In the genomic region with DNA sequence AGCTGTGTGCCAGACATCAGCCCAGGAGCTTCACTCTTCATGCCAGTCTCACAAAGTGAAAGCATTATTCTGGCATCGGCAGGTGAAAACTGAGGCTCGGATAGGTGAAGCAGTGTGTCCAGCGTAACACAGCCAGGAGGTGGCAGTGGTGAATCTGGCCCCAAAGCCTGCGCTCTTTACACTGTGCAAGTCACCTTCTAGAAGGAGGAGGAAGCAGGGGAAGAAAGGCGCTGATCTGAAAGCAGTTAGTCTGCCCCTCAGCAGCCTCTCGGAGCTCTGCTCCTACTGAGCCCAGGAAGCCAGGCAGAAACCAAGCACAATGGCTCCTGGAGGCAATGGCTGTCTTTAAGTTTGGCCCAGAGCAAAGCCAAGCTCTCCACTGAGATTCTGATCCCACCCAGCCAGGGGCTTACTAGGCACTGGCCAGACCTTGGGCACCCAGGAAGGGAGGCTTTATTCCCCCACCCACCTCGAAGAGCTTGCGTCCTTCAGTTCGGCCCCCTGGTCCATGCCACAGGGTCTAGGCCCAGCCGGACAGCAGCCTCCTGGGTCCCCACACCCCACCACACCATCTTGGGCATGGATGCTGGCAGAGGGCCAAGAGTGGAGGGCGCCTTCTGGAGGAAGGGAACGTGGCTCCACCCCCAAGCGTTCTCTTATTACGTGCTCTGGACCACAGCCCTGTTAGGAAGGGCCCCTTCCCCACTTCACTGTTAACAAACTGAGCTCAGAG, we compare ENCODE assay signal across 1 cellular context.
TF ChIP-seq lines count a peak whose summit lies in the region.

No MANE protein-coding gene starts in this region.

TF ChIP-seq in HepG2, 621 proteins besides CTCF, POLR2A, EP300 and RAD21 (continued from another document):
- TF ChIP-seq XRCC5 (optimal IDR thresholded peaks at IDR 0.05; ENCODE audit: low read length) (peak; percentile 37), ZNF768 (CRISPR knock-in tag; IDR thresholded peaks at IDR 0.05) (peak; percentile 11; the same call in 1 of the 2 replicates), SMC3 (IDR thresholded peaks at IDR 0.05; ENCODE audit: low read length) (peak; percentile 36; the same call in 1 of the 2 replicates), PAX8 (CRISPR knock-in tag; IDR thresholded peaks at IDR 0.05; ENCODE audit: borderline replicate concordance) (no peak), RFXAP (CRISPR knock-in tag; IDR thresholded peaks at IDR 0.05; ENCODE audit: borderline replicate concordance) (no peak), ZNF496 (CRISPR knock-in tag; IDR thresholded peaks at IDR 0.05; ENCODE audit: insufficient replicate concordance) (no peak)
- TF ChIP-seq, protein P1, sequence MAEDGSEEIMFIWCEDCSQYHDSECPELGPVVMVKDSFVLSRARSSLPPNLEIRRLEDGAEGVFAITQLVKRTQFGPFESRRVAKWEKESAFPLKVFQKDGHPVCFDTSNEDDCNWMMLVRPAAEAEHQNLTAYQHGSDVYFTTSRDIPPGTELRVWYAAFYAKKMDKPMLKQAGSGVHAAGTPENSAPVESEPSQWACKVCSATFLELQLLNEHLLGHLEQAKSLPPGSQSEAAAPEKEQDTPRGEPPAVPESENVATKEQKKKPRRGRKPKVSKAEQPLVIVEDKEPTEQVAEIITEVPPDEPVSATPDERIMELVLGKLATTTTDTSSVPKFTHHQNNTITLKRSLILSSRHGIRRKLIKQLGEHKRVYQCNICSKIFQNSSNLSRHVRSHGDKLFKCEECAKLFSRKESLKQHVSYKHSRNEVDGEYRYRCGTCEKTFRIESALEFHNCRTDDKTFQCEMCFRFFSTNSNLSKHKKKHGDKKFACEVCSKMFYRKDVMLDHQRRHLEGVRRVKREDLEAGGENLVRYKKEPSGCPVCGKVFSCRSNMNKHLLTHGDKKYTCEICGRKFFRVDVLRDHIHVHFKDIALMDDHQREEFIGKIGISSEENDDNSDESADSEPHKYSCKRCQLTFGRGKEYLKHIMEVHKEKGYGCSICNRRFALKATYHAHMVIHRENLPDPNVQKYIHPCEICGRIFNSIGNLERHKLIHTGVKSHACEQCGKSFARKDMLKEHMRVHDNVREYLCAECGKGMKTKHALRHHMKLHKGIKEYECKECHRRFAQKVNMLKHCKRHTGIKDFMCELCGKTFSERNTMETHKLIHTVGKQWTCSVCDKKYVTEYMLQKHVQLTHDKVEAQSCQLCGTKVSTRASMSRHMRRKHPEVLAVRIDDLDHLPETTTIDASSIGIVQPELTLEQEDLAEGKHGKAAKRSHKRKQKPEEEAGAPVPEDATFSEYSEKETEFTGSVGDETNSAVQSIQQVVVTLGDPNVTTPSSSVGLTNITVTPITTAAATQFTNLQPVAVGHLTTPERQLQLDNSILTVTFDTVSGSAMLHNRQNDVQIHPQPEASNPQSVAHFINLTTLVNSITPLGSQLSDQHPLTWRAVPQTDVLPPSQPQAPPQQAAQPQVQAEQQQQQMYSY (CRISPR knock-in tag; IDR thresholded peaks at IDR 0.05), result no peak
- TF ChIP-seq, protein P2, sequence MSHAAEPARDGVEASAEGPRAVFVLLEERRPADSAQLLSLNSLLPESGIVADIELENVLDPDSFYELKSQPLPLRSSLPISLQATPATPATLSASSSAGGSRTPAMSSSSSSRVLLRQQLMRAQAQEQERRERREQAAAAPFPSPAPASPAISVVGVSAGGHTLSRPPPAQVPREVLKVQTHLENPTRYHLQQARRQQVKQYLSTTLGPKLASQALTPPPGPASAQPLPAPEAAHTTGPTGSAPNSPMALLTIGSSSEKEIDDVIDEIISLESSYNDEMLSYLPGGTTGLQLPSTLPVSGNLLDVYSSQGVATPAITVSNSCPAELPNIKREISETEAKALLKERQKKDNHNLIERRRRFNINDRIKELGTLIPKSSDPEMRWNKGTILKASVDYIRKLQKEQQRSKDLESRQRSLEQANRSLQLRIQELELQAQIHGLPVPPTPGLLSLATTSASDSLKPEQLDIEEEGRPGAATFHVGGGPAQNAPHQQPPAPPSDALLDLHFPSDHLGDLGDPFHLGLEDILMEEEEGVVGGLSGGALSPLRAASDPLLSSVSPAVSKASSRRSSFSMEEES (CRISPR knock-in tag; IDR thresholded peaks at IDR 0.05), result no peak
